ENCODE assay signal across 9 cellular contexts in genomic region chr1:217433664-217434063, GRCh38.
"Had no signal": no experiment of that assay in that cellular context is flagged by ENCODE, and none has a peak within 500 bp of the region (broad histone marks: within the 10 kb centered on the region; RNA-seq: fewer than 3 reads in every experiment).

No MANE protein-coding gene starts in this region.

- H3K36me3 ChIP-seq: HAP-1 had no signal

- H3K4me2 ChIP-seq: GM23338 had no signal

- H3K9ac ChIP-seq: GM23248 had no signal

- DNase-seq: GM23248, GOT3, H7, H9, HCEC 1CT, HFFc6 had no signal

- H3K9me3 Mint-ChIP-seq: GM23338, H9, HFFc6 had no signal

- H3K4me3 Mint-ChIP-seq: GM23338, H9, HFFc6 had no signal

- H3K27ac ChIP-seq: GM23248 had no signal

- H3K27ac Mint-ChIP-seq: GM23338, H9, HFFc6 had no signal

- ATAC-seq: GM23338, HCT116 had no signal

- H3K4me3 ChIP-seq: GM23248, GM23338, HAP-1 had no signal
